1 cellular context compared by ENCODE assay signal in the genomic region with DNA sequence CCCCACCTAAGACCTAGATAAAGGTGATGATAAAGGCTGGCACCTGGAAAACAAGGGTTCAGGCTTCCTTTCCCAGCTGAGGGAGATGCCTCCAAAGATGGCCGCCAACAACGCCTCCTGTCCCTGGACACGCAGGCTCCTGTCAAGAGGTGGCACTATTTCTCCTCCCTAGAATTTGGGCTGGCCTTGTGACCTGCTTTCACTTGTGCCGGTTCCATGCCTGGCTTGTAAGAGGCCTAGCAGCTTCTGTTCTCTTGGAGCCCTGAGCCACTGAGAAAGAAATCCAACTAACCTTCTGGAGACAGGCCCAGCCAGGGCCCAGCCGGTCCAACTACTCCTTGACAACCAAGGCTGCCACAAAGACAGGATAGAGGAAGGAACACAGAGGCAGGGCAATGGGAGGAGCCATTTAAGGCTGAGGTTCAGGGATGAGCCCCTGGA.
TF ChIP-seq lines count a peak whose summit lies in the region.

No MANE protein-coding gene starts in this region.

TF ChIP-seq in GM23338, 12 proteins besides CTCF, POLR2A, EP300 and RAD21 (continued from another document):
- TF ChIP-seq, protein P1, sequence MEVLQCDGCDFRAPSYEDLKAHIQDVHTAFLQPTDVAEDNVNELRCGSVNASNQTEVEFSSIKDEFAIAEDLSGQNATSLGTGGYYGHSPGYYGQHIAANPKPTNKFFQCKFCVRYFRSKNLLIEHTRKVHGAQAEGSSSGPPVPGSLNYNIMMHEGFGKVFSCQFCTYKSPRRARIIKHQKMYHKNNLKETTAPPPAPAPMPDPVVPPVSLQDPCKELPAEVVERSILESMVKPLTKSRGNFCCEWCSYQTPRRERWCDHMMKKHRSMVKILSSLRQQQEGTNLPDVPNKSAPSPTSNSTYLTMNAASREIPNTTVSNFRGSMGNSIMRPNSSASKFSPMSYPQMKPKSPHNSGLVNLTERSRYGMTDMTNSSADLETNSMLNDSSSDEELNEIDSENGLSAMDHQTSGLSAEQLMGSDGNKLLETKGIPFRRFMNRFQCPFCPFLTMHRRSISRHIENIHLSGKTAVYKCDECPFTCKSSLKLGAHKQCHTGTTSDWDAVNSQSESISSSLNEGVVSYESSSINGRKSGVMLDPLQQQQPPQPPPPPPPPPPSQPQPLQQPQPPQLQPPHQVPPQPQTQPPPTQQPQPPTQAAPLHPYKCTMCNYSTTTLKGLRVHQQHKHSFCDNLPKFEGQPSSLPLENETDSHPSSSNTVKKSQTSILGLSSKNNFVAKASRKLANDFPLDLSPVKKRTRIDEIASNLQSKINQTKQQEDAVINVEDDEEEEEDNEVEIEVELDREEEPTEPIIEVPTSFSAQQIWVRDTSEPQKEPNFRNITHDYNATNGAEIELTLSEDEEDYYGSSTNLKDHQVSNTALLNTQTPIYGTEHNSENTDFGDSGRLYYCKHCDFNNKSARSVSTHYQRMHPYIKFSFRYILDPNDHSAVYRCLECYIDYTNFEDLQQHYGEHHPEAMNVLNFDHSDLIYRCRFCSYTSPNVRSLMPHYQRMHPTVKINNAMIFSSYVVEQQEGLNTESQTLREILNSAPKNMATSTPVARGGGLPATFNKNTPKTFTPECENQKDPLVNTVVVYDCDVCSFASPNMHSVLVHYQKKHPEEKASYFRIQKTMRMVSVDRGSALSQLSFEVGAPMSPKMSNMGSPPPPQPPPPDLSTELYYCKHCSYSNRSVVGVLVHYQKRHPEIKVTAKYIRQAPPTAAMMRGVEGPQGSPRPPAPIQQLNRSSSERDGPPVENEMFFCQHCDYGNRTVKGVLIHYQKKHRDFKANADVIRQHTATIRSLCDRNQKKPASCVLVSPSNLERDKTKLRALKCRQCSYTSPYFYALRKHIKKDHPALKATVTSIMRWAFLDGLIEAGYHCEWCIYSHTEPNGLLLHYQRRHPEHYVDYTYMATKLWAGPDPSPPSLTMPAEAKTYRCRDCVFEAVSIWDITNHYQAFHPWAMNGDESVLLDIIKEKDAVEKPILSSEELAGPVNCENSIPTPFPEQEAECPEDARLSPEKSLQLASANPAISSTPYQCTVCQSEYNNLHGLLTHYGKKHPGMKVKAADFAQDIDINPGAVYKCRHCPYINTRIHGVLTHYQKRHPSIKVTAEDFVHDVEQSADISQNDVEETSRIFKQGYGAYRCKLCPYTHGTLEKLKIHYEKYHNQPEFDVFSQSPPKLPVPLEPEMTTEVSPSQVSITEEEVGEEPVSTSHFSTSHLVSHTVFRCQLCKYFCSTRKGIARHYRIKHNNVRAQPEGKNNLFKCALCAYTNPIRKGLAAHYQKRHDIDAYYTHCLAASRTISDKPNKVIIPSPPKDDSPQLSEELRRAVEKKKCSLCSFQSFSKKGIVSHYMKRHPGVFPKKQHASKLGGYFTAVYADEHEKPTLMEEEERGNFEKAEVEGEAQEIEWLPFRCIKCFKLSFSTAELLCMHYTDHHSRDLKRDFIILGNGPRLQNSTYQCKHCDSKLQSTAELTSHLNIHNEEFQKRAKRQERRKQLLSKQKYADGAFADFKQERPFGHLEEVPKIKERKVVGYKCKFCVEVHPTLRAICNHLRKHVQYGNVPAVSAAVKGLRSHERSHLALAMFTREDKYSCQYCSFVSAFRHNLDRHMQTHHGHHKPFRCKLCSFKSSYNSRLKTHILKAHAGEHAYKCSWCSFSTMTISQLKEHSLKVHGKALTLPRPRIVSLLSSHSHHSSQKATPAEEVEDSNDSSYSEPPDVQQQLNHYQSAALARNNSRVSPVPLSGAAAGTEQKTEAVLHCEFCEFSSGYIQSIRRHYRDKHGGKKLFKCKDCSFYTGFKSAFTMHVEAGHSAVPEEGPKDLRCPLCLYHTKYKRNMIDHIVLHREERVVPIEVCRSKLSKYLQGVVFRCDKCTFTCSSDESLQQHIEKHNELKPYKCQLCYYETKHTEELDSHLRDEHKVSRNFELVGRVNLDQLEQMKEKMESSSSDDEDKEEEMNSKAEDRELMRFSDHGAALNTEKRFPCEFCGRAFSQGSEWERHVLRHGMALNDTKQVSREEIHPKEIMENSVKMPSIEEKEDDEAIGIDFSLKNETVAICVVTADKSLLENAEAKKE (CRISPR knock-in tag; IDR thresholded peaks at IDR 0.05), result no peak
- TF ChIP-seq CREB1 (CRISPR knock-in tag; IDR thresholded peaks at IDR 0.05; ENCODE audit: low read depth) (no peak), EZH2phosphoT487 (IDR thresholded peaks at IDR 0.05; ENCODE audit: unreplicated experiment) (no peak), NANOG (IDR thresholded peaks at IDR 0.05; ENCODE audit: borderline replicate concordance) (no peak), STAT1 (IDR thresholded peaks at IDR 0.05; ENCODE audit: unreplicated experiment) (no peak), JUNB (IDR thresholded peaks at IDR 0.05; ENCODE audit: unreplicated experiment) (no peak)
- TF ChIP-seq, protein P2, sequence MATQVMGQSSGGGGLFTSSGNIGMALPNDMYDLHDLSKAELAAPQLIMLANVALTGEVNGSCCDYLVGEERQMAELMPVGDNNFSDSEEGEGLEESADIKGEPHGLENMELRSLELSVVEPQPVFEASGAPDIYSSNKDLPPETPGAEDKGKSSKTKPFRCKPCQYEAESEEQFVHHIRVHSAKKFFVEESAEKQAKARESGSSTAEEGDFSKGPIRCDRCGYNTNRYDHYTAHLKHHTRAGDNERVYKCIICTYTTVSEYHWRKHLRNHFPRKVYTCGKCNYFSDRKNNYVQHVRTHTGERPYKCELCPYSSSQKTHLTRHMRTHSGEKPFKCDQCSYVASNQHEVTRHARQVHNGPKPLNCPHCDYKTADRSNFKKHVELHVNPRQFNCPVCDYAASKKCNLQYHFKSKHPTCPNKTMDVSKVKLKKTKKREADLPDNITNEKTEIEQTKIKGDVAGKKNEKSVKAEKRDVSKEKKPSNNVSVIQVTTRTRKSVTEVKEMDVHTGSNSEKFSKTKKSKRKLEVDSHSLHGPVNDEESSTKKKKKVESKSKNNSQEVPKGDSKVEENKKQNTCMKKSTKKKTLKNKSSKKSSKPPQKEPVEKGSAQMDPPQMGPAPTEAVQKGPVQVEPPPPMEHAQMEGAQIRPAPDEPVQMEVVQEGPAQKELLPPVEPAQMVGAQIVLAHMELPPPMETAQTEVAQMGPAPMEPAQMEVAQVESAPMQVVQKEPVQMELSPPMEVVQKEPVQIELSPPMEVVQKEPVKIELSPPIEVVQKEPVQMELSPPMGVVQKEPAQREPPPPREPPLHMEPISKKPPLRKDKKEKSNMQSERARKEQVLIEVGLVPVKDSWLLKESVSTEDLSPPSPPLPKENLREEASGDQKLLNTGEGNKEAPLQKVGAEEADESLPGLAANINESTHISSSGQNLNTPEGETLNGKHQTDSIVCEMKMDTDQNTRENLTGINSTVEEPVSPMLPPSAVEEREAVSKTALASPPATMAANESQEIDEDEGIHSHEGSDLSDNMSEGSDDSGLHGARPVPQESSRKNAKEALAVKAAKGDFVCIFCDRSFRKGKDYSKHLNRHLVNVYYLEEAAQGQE (IDR thresholded peaks at IDR 0.05; ENCODE audit: unreplicated experiment), result no peak
- TF ChIP-seq, protein P3, sequence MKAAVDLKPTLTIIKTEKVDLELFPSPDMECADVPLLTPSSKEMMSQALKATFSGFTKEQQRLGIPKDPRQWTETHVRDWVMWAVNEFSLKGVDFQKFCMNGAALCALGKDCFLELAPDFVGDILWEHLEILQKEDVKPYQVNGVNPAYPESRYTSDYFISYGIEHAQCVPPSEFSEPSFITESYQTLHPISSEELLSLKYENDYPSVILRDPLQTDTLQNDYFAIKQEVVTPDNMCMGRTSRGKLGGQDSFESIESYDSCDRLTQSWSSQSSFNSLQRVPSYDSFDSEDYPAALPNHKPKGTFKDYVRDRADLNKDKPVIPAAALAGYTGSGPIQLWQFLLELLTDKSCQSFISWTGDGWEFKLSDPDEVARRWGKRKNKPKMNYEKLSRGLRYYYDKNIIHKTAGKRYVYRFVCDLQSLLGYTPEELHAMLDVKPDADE (IDR thresholded peaks at IDR 0.05), result no peak
TF ChIP-seq in GM23338: peak in this region for 0.
